In genomic region chr12:121144416-121144914, GRCh38 we compare ENCODE assay signal across 8 cellular contexts. TPM values are rescaled to one million over a fixed set of nuclear protein-coding genes. Genes with fewer than 3 reads are reported as not detected.
DNase-seq lines count a peak whose midpoint lies in the region; ATAC-seq, FAIRE-seq and TF ChIP-seq lines count a peak whose summit lies in the region.

No MANE protein-coding gene starts in this region.

- no peak overlapping the region for H3K14ac ChIP-seq in IMR-90 (replicated peaks; ENCODE audit: low read depth, low read length)

- H4K8ac ChIP-seq in IMR-90 (ENCODE audit: low read depth in 2 of 2, low read length in 2 of 2): no peak overlapping the region

- H3K9ac ChIP-seq in IMR-90 (ENCODE audit: low read depth, low read length): no peak overlapping the region
- no peak overlapping the region for H3K9ac ChIP-seq in HepG2 (ENCODE audit: insufficient read depth, low read depth, low read length)

- H3K4me3 ChIP-seq in IMR-90 (ENCODE audit: insufficient read depth, low read depth, low read length): no peak overlapping the region
- H3K4me3 ChIP-seq in HepG2 (replicated peaks in 1 of 3; ENCODE audit: insufficient read depth in 1 of 3, low read depth in 2 of 3, low read length in 3 of 3): no peak overlapping the region
- no peak overlapping the region for H3K4me3 ChIP-seq in esophagus muscularis mucosa
- no peak overlapping the region for H3K4me3 ChIP-seq in prostate gland

- peak overlapping the region; percentile 40 to 43 for H3K4me3 Mint-ChIP-seq in CD14-positive monocyte
- H3K4me3 Mint-ChIP-seq in activated naive CD8-positive, alpha-beta T cell: peak overlapping the region; percentile 17

- POLR2A ChIA-PET in IMR-90 (lab: Charles Lee; ENCODE audit: unreplicated experiment): no interaction called here
- POLR2A ChIA-PET in HepG2 (lab: Yijun Ruan, JAX): no interaction called here

- H2BK5ac ChIP-seq in IMR-90 (ENCODE audit: low read depth, low read length, poor library complexity, severe bottlenecking): no peak overlapping the region

- in situ Hi-C loops in IMR-90 (cut with MboI; ENCODE audit: low sequenced_read_pairs) (no loop called here), HepG2 (cut with HindIII; ENCODE audit: extremely low pct_ligation_motif_present, low pct_unique_long_range_greater_than_20kb) (no loop called here)

- H3K23ac ChIP-seq in IMR-90 (ENCODE audit: low read depth, low read length): no peak overlapping the region

- TF ChIP-seq RAD21 in IMR-90 (IDR thresholded peaks at IDR 0.05; ENCODE audit: low read length) (no peak), HepG2 (CRISPR knock-in tag; IDR thresholded peaks at IDR 0.05) (no peak)

- H4K91ac ChIP-seq in IMR-90 (ENCODE audit: insufficient read depth, low read depth, low read length): no peak overlapping the region; the same call in 1 of the 2 replicates

- H3K9me3 ChIP-seq in IMR-90 (ENCODE audit: control insufficient read depth, insufficient read depth, low read length): peaks cover 3% of the 10 kb centered on the region
- no peaks in the 10 kb centered on the region for H3K9me3 ChIP-seq in HepG2 (ENCODE audit: low read length)
- H3K9me3 ChIP-seq in esophagus muscularis mucosa: no peaks in the 10 kb centered on the region
- no peaks in the 10 kb centered on the region for H3K9me3 ChIP-seq in prostate gland

- H3K79me1 ChIP-seq in IMR-90 (ENCODE audit: low read depth in 1 of 2, low read length in 2 of 2): no peaks in the 10 kb centered on the region

- H4K5ac ChIP-seq in IMR-90 (ENCODE audit: low read depth, low read length): no peak overlapping the region; the same call in 1 of the 2 replicates

- H3K4me1 ChIP-seq in IMR-90 (ENCODE audit: control insufficient read depth, insufficient read depth, low read length): no peaks in the 10 kb centered on the region
- peaks cover 10% of the 10 kb centered on the region; the same call in 1 of the 2 replicates for H3K4me1 ChIP-seq in HepG2 (ENCODE audit: insufficient read depth, low read length)
- no peaks in the 10 kb centered on the region for H3K4me1 ChIP-seq in esophagus muscularis mucosa
- H3K4me1 ChIP-seq in prostate gland (replicated peaks): no peaks in the 10 kb centered on the region

- BruUV-seq in IMR-90 (replicated peaks; lab: Mats Ljungman, UMichigan) (no TSS peak), HepG2 (replicated peaks; lab: Mats Ljungman, UMichigan) (no TSS peak)

- H3K79me2 ChIP-seq in HepG2 (ENCODE audit: insufficient read depth, low read length): no peaks in the 10 kb centered on the region

- peaks cover 0 to 9% (median 4%) of the 10 kb centered on the region in 7 donors for H3K9me3 Mint-ChIP-seq in CD14-positive monocyte
- H3K9me3 Mint-ChIP-seq in activated naive CD8-positive, alpha-beta T cell (ENCODE audit: low read depth): no peaks in the 10 kb centered on the region

- H4K20me1 ChIP-seq in IMR-90 (ENCODE audit: insufficient read depth, low read length) (no peaks in the 10 kb centered on the region), HepG2 (ENCODE audit: insufficient read depth, low read length) (no peaks in the 10 kb centered on the region)

- peaks cover 0 to 3% (median 0%) of the 10 kb centered on the region in 3 donors for H3K27me3 Mint-ChIP-seq in CD14-positive monocyte (ENCODE audit: low read depth in 3 of 3)
- no peaks in the 10 kb centered on the region for H3K27me3 Mint-ChIP-seq in activated naive CD8-positive, alpha-beta T cell

- DNase-seq in CD14-positive monocyte (ENCODE audit: low spot score) (peak; percentile 90), IMR-90 (peak; percentile 46), HepG2 (ENCODE audit: low spot score) (no peak), esophagus muscularis mucosa (ENCODE audit: extremely low spot score) (no peak), prostate gland (ENCODE audit: low spot score) (no peak)

- peak; percentile 61 for ATAC-seq in IMR-90 (ENCODE audit: low read depth)
- peak; percentile 51; the same call in 2 of the 3 replicates for ATAC-seq in HepG2
- ATAC-seq in HG03521 (IDR thresholded peaks at IDR 0.05; ENCODE audit: unreplicated experiment): no peak
- no peak for ATAC-seq in HG02759 (IDR thresholded peaks at IDR 0.05; ENCODE audit: unreplicated experiment)

- TF ChIP-seq POLR2A in IMR-90 (IDR thresholded peaks at IDR 0.05; ENCODE audit: low read depth, low read length) (no peak), HepG2 (IDR thresholded peaks at IDR 0.05; ENCODE audit: insufficient read depth in 1 of 2, low read depth in 2 of 2, low read length in 2 of 2) (no peak), esophagus muscularis mucosa (IDR thresholded peaks at IDR 0.05; ENCODE audit: low read depth) (no peak), prostate gland (IDR thresholded peaks at IDR 0.05) (no peak)

- intact Hi-C loops in CD14-positive monocyte (cut with micrococcal nuclease): loop anchor here (1.0 to 2.0 kb wide), 4 partner anchors 16 to 70 kb away; no protein-coding TSS in a partner anchor
- intact Hi-C loops in IMR-90 (cut with micrococcal nuclease): no loop called here
- intact Hi-C loops in HepG2 (cut with micrococcal nuclease; ENCODE audit: unreplicated experiment): no loop called here
- intact Hi-C loops in esophagus muscularis mucosa (cut with DNase I): no loop called here
- intact Hi-C loops in prostate gland (cut with DNase I): no loop called here

- no peak for TF ChIP-seq CTCF in CD14-positive monocyte (IDR thresholded peaks at IDR 0.05)
- TF ChIP-seq CTCF in IMR-90 (conservative IDR thresholded peaks at IDR 0.05; ENCODE audit: low read depth, low read length): no peak
- no peak for TF ChIP-seq CTCF in HepG2 (CRISPR knock-in tag; IDR thresholded peaks at IDR 0.05)
- no peak for TF ChIP-seq CTCF in esophagus muscularis mucosa (IDR thresholded peaks at IDR 0.05)
- no peak for TF ChIP-seq CTCF in prostate gland (IDR thresholded peaks at IDR 0.05)

- H3K9me1 ChIP-seq in IMR-90 (ENCODE audit: insufficient read depth, low read length): no peaks in the 10 kb centered on the region; the same call in 1 of the 2 replicates

- peaks cover 44 to 47% of the 10 kb centered on the region in 2 donors for H3K36me3 Mint-ChIP-seq in CD14-positive monocyte
- H3K36me3 Mint-ChIP-seq in activated naive CD8-positive, alpha-beta T cell: peaks cover 4% of the 10 kb centered on the region

- 88% methylated on average over 2 of the region's 3 CpGs; no CpG with 5 or more reads in 1 of the 2 experiments for WGBS in IMR-90 (ENCODE audit: extremely low coverage in 2 of 2, insufficient read length in 1 of 2), 2 experiments
- whole genome bisulfite sequencing in HepG2 (ENCODE audit: low lambda C conversion rate): 16% methylated on average over 3 of the region's 3 CpGs
- WGBS in esophagus muscularis mucosa: 87% methylated on average over 3 of the region's 3 CpGs
- WGBS in prostate gland: 87% methylated on average over 3 of the region's 3 CpGs

- no peak overlapping the region for H3K27ac ChIP-seq in IMR-90 (ENCODE audit: insufficient read depth, low read length)
- no peak overlapping the region for H3K27ac ChIP-seq in HepG2 (ENCODE audit: extremely low read length, insufficient read depth, low read length)
- no peak overlapping the region for H3K27ac ChIP-seq in esophagus muscularis mucosa (replicated peaks in 1 of 4)
- H3K27ac ChIP-seq in prostate gland: no peak overlapping the region

- dilution Hi-C loops in IMR-90 (cut with HindIII; ENCODE audit: low sequenced_read_pairs, unreplicated experiment): no loop called here

- H3K4me1 Mint-ChIP-seq in CD14-positive monocyte: peaks cover 70% of the 10 kb centered on the region
- peaks cover 23% of the 10 kb centered on the region for H3K4me1 Mint-ChIP-seq in activated naive CD8-positive, alpha-beta T cell (ENCODE audit: low read depth)

- H2BK20ac ChIP-seq in IMR-90 (ENCODE audit: low read depth, low read length): no peak overlapping the region

- H3K27me3 ChIP-seq in IMR-90 (ENCODE audit: control insufficient read depth, insufficient read depth, low read length): no peaks in the 10 kb centered on the region; the same call in 1 of the 2 replicates
- H3K27me3 ChIP-seq in HepG2 (ENCODE audit: control insufficient read depth in 1 of 2, insufficient read depth in 2 of 2, low read length in 2 of 2): no peaks in the 10 kb centered on the region; a peak in 1 of 5 replicates
- no peaks in the 10 kb centered on the region for H3K27me3 ChIP-seq in esophagus muscularis mucosa
- H3K27me3 ChIP-seq in prostate gland (replicated peaks; ENCODE audit: insufficient read depth): no peaks in the 10 kb centered on the region

- H2AK9ac ChIP-seq in IMR-90 (replicated peaks; ENCODE audit: low read depth, low read length, poor library complexity): no peak overlapping the region

- no peak overlapping the region for H2BK120ac ChIP-seq in IMR-90 (ENCODE audit: low read depth, low read length)

- no peak overlapping the region for H3K56ac ChIP-seq in IMR-90 (ENCODE audit: extremely low read depth, insufficient read depth, low read length)

- H3K36me3 ChIP-seq in IMR-90 (ENCODE audit: control insufficient read depth, insufficient read depth, low read length) (no peaks in the 10 kb centered on the region), HepG2 (replicated peaks in 1 of 2; ENCODE audit: control insufficient read depth in 1 of 2, insufficient read depth in 2 of 2, low read length in 2 of 2) (no peaks in the 10 kb centered on the region), esophagus muscularis mucosa (no peaks in the 10 kb centered on the region), prostate gland (no peaks in the 10 kb centered on the region)

- TF ChIP-seq EP300 in HepG2 (IDR thresholded peaks at IDR 0.05; ENCODE audit: low read depth in 2 of 2, low read length in 2 of 2) (no peak), HepG2 (CRISPR knock-in tag; IDR thresholded peaks at IDR 0.05; ENCODE audit: borderline replicate concordance) (no peak), esophagus muscularis mucosa (IDR thresholded peaks at IDR 0.05) (no peak)

- H2AFZ ChIP-seq in IMR-90 (replicated peaks; ENCODE audit: low read length, poor library complexity): no peak overlapping the region
- H2AFZ ChIP-seq in HepG2 (ENCODE audit: low read length): no peak overlapping the region

- no peak overlapping the region for H3K4ac ChIP-seq in IMR-90 (ENCODE audit: low read depth, low read length)

- CTCF ChIA-PET in IMR-90 (lab: Yijun Ruan, JAX): no interaction called here
- CTCF ChIA-PET in HepG2 (lab: Yijun Ruan, JAX; ENCODE audit: low intra/inter-chr PET ratio, low total read pairs): no interaction called here

- no peak overlapping the region; the same call in 1 of the 2 replicates for H3K18ac ChIP-seq in IMR-90 (ENCODE audit: low read depth, low read length)

- FAIRE-seq in HepG2 (lab: Jason Lieb, UNC): no peak

- H2BK15ac ChIP-seq in IMR-90 (ENCODE audit: low read depth, low read length): no peak overlapping the region

- no peak overlapping the region for H2AK5ac ChIP-seq in IMR-90 (ENCODE audit: low read depth, low read length)

- peak overlapping the region; percentile 99 to 100 (median 99) for H3K27ac Mint-ChIP-seq in CD14-positive monocyte
- peak overlapping the region; percentile 89 for H3K27ac Mint-ChIP-seq in activated naive CD8-positive, alpha-beta T cell

- H3K4me2 ChIP-seq in IMR-90 (ENCODE audit: low read depth, low read length) (no peak overlapping the region), HepG2 (ENCODE audit: low read depth, low read length) (no peak overlapping the region)

RNA-seq across cellular contexts. Expression of gene P2RX7, which starts 11.8 kb away (rescaled TPM):
- 10 to 100 TPM; 12.3 to 20.5 TPM for polyA plus RNA-seq in CD14-positive monocyte
- under 0.01 and 0.18 TPM in 2 replicates for total RNA-seq in IMR-90 (2012; rRNA removed)
- 0.07 and 0.16 TPM in 2 replicates for polyA plus RNA-seq in IMR-90 (2012; rRNA removed)
- 0.04 and 0.15 TPM in 2 replicates for polyA plus RNA-seq in IMR-90 (2012; cell fraction: cytosol; rRNA removed)
- 0.10 and 0.24 TPM in 2 replicates for polyA plus RNA-seq in IMR-90 (2012; cell fraction: nucleus; rRNA removed; ENCODE audit: low replicate concordance)
- total RNA-seq in HepG2 (2016; rRNA removed; fragmentation: Illumina TruSeq; extraction: Trizol): 0.13 TPM in 1 of 2 replicates, not detected in the other
- not detected in 2 replicates for total RNA-seq in HepG2 (2016; cell fraction: cytosol; rRNA removed; fragmentation: Illumina TruSeq; extraction: Trizol; ENCODE audit: low read depth)
- total RNA-seq in HepG2 (2016; cell fraction: insoluble cytoplasmic fraction; rRNA removed; fragmentation: Illumina TruSeq; extraction: Trizol): 0.03 TPM in 1 of 2 replicates, not detected in the other
- not detected in 2 replicates for total RNA-seq in HepG2 (2016; cell fraction: membrane; rRNA removed; fragmentation: Illumina TruSeq; extraction: Trizol)
- not detected in 2 replicates for total RNA-seq in HepG2 (2016; cell fraction: nucleus; rRNA removed; fragmentation: Illumina TruSeq; extraction: Trizol)
- 0.56 and 0.73 TPM in 2 replicates for polyA plus RNA-seq in HepG2 (2011; rRNA removed)
- 0.18 and 0.19 TPM in 2 replicates for polyA plus RNA-seq in HepG2 (2011; cell fraction: cytosol; rRNA removed)
- polyA plus RNA-seq in HepG2 (2011; cell fraction: nucleus; rRNA removed): 1.1 and 1.7 TPM in 2 replicates
- polyA plus RNA-seq in HepG2 (2012): 0.76 and 1.1 TPM in 2 replicates
- not detected in 2 replicates for polyA plus RNA-seq in HepG2 (2016; cell fraction: cytosol; fragmentation: Illumina TruSeq; extraction: Trizol; ENCODE audit: low read depth)
- polyA plus RNA-seq in HepG2 (2016; cell fraction: insoluble cytoplasmic fraction; fragmentation: Illumina TruSeq; extraction: Trizol; ENCODE audit: low read depth): not detected in 2 replicates
- not detected in 2 replicates for polyA plus RNA-seq in HepG2 (2016; cell fraction: membrane; fragmentation: Illumina TruSeq; extraction: Trizol; ENCODE audit: low read depth)
- not detected in 2 replicates for polyA plus RNA-seq in HepG2 (2016; cell fraction: nucleus; fragmentation: Illumina TruSeq; extraction: Trizol; ENCODE audit: insufficient read depth, low read depth)
- polyA minus RNA-seq in HepG2 (2011; rRNA and poly(A)+ RNA removed; ENCODE audit: low replicate concordance): 0.38 TPM in 1 of 2 replicates, not detected in the other
- 0.40 TPM in 1 of 2 replicates, not detected in the other for polyA minus RNA-seq in HepG2 (2011; cell fraction: cytosol; rRNA and poly(A)+ RNA removed)
- 0.64 and 1.9 TPM in 2 replicates for polyA minus RNA-seq in HepG2 (2011; cell fraction: nucleus; rRNA and poly(A)+ RNA removed)
- 1 to 10 TPM; 1.5 to 4.3 (median 2.7) TPM for total RNA-seq in esophagus muscularis mucosa
- 10 to 100 TPM in 1 of 2 donors, 1 to 10 TPM in 1; 1.4 to 11.8 TPM for total RNA-seq in prostate gland

Comparison
In these comparisons a context has a peak if more than half of its experiments do, and no peak if none do; other contexts are left out.
1. DNase-seq: peak in CD14-positive monocyte (single experiment) and IMR-90 (single experiment); none in HepG2 (single experiment), esophagus muscularis mucosa (single experiment) and prostate gland (single experiment).
2. ATAC-seq: peak in IMR-90 (single experiment) and HepG2 (single experiment); none in HG03521 (single experiment) and HG02759 (single experiment).
3. intact Hi-C loops: an anchor here in CD14-positive monocyte (1.0 to 2.0 kb wide); none called in IMR-90, HepG2, esophagus muscularis mucosa and prostate gland.